In genomic region chr13:50124536-50125305, GRCh38 we compare ENCODE assay signal across 8 cellular contexts.
DNase-seq lines count a peak whose midpoint lies in the region; ATAC-seq and TF ChIP-seq lines count a peak whose summit lies in the region.

No MANE protein-coding gene starts in this region.

- ATAC-seq in GM18868 (IDR thresholded peaks at IDR 0.05; ENCODE audit: unreplicated experiment), result peak; percentile 0
- peak; percentile 12 for ATAC-seq in HG03175 (IDR thresholded peaks at IDR 0.05; ENCODE audit: unreplicated experiment)

- peak overlapping the region; percentile 82 for H3K27ac Mint-ChIP-seq in glutamatergic neuron (ENCODE audit: unreplicated experiment)

- TF ChIP-seq CTCF in AG04449 (IDR thresholded peaks at IDR 0.05; ENCODE audit: insufficient read depth, low read length, missing control alignments), result no peak
- TF ChIP-seq CTCF in glutamatergic neuron (IDR thresholded peaks at IDR 0.05; ENCODE audit: partially characterized antibody, unreplicated experiment), result no peak

- peaks cover 15% of the 10 kb centered on the region for H3K27me3 Mint-ChIP-seq in glutamatergic neuron (ENCODE audit: unreplicated experiment)

- POLR2A ChIA-PET in AG04449 (lab: Yijun Ruan, JAX), result interaction anchor here (0.6 to 2.1 kb wide), 12 partner anchors 15 to 787 kb away, joined by 3 to 15 read pairs (median 3); partner anchors contain the start of genes SPRYD7 and TRIM13

- peaks cover 37% of the 10 kb centered on the region for H3K4me1 Mint-ChIP-seq in glutamatergic neuron (ENCODE audit: low read depth, unreplicated experiment)

- peak overlapping the region; percentile 80 for H3K4me3 Mint-ChIP-seq in glutamatergic neuron (ENCODE audit: unreplicated experiment)

- H3K36me3 Mint-ChIP-seq in glutamatergic neuron (ENCODE audit: unreplicated experiment), result no peaks in the 10 kb centered on the region

- intact Hi-C loops in posterior vena cava (cut with DNase I), result loop anchor here (5.0 kb wide), 2 partner anchors 42 to 127 kb away; partner anchors contain the start of gene TRIM13 (in 1 of the 2)

- peak overlapping the region; percentile 96 for H3K4me3 ChIP-seq in AG04449 (ENCODE audit: low read depth, low read length)

- CTCF ChIA-PET in AG04449 (lab: Yijun Ruan, JAX), result interaction anchor here (0.7 to 2.1 kb wide), 7 partner anchors 40 to 787 kb away, joined by 3 to 7 read pairs (median 3); partner anchors contain the start of gene SPRYD7

- H3K9me3 Mint-ChIP-seq in glutamatergic neuron (ENCODE audit: unreplicated experiment), result peaks cover 12% of the 10 kb centered on the region

- DNase-seq in AG04449 (ENCODE audit: low read depth, low spot score) (no peak), RPMI7951 (ENCODE audit: low read depth) (peak; percentile 51), glutamatergic neuron (peak; percentile 91), posterior vena cava (ENCODE audit: low spot score) (peak; percentile 99), ureter (ENCODE audit: low spot score) (peak; percentile 97)
- DNase-seq in activated naive CD4-positive, alpha-beta T cell treated with Interleukin-2 at 50 U/mL for 16 hours, result peak; percentile 92
